Comparison of ENCODE assay signal across 16 cellular contexts in the genomic region with DNA sequence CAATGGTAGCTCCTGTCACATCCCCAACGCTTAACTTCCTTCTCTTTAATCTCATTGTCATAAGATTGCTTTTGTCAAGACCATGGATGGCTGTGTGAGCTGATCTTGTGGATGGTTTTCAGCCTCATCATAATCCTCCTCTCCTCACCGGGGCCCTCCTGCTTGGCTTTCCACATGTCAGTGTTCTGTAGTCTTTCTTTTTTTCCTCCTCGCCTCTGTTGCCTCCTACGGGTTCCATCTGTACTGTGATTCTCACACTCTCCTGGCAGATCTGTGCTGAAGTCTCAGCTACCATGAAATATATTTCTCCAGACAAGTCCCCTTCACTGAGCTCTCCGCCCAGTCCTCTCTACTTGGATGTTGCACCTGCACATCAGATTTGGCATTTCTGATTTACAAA. TPM values are rescaled to one million over a fixed set of nuclear protein-coding genes. Genes with fewer than 3 reads are reported as not detected.
A peak's percentile ranks its signal among the peaks of the same experiment; 100 is the strongest.
DNase-seq lines count a peak whose midpoint lies in the region; ATAC-seq lines count a peak whose summit lies in the region.
"Had no signal": no experiment of that assay in that cellular context is flagged by ENCODE, and none has a peak within 500 bp of the region (broad histone marks: within the 10 kb centered on the region; RNA-seq: fewer than 3 reads in every experiment).

No MANE protein-coding gene starts in this region.

- no peak for ATAC-seq in activated T-cell treated with anti-CD3 and anti-CD28 coated beads, Interleukin-2, amount 50 U/mL, for 72 hours (replicated peaks in 1 of 2)
- ATAC-seq in stimulated activated effector memory CD8-positive, alpha-beta T cell treated with anti-CD3 and anti-CD28 coated beads, Interleukin-12 subunit alpha, Interleukin-12 subunit beta, amount 100 ng/mL, for 72 hours, result no peak
- ATAC-seq in HG02642 (IDR thresholded peaks at IDR 0.05; ENCODE audit: poor library complexity, unreplicated experiment), result no peak
- no peak for ATAC-seq in HG03108 (IDR thresholded peaks at IDR 0.05; ENCODE audit: unreplicated experiment)
- ATAC-seq: A549, HepG2 had no signal

- H3K27ac Mint-ChIP-seq in activated T-cell treated with anti-CD3 and anti-CD28 coated beads, Interleukin-2, amount 50 U/mL, for 72 hours, result peak overlapping the region; percentile 47
- H3K27ac Mint-ChIP-seq in stimulated activated effector memory CD8-positive, alpha-beta T cell treated with anti-CD3 and anti-CD28 coated beads, Interleukin-12 subunit alpha, Interleukin-12 subunit beta, amount 100 ng/mL, for 72 hours, result peak overlapping the region; percentile 54

- no peaks in the 10 kb centered on the region for H3K9me3 Mint-ChIP-seq in activated T-cell treated with anti-CD3 and anti-CD28 coated beads, Interleukin-2, amount 50 U/mL, for 72 hours
- no peaks in the 10 kb centered on the region for H3K9me3 Mint-ChIP-seq in stimulated activated effector memory CD8-positive, alpha-beta T cell treated with anti-CD3 and anti-CD28 coated beads, Interleukin-12 subunit alpha, Interleukin-12 subunit beta, amount 100 ng/mL, for 72 hours
- H3K9me3 Mint-ChIP-seq: CD4-positive, alpha-beta memory T cell had no signal

- H3K4me1 Mint-ChIP-seq in activated T-cell treated with anti-CD3 and anti-CD28 coated beads, Interleukin-2, amount 50 U/mL, for 72 hours (ENCODE audit: low read depth), result peaks cover 37% of the 10 kb centered on the region
- H3K4me1 Mint-ChIP-seq in stimulated activated effector memory CD8-positive, alpha-beta T cell treated with anti-CD3 and anti-CD28 coated beads, Interleukin-12 subunit alpha, Interleukin-12 subunit beta, amount 100 ng/mL, for 72 hours, result peaks cover 54% of the 10 kb centered on the region

- DNase-seq in activated T-cell treated with anti-CD3 and anti-CD28 coated beads, Interleukin-2, amount 50 U/mL, for 72 hours, result no peak
- no peak for DNase-seq in activated T-cell treated with anti-CD3 and anti-CD28 coated beads, Interleukin-2, amount 50 U/mL, for 1 hour
- peak; percentile 9 for DNase-seq in NCI-H82 treated with DMSO at 0.1 percent for 48 hours (lab: John Stamatoyannopoulos, UW; ENCODE audit: unreplicated experiment)
- peak; percentile 46 for DNase-seq in cerebellum (ENCODE audit: low spot score)
- no peak for DNase-seq in stimulated activated effector memory CD8-positive, alpha-beta T cell treated with anti-CD3 and anti-CD28 coated beads, Interleukin-12 subunit alpha, Interleukin-12 subunit beta, amount 100 ng/mL, for 72 hours (ENCODE audit: low spot score in 2 of 2)
- DNase-seq in substantia nigra (lab: John Stamatoyannopoulos, UW), result no peak
- DNase-seq: CD4-positive, alpha-beta memory T cell; NCI-H1092 treated with DMSO at 0.1 percent for 48 hours; NCI-H187; NCI-H446; PC-9 had no signal

- no peaks in the 10 kb centered on the region for H3K27me3 Mint-ChIP-seq in activated T-cell treated with anti-CD3 and anti-CD28 coated beads, Interleukin-2, amount 50 U/mL, for 72 hours (ENCODE audit: low read depth)
- H3K27me3 Mint-ChIP-seq: CD4-positive, alpha-beta memory T cell had no signal

- no peak overlapping the region for H3K4me3 Mint-ChIP-seq in activated T-cell treated with anti-CD3 and anti-CD28 coated beads, Interleukin-2, amount 50 U/mL, for 72 hours
- no peak overlapping the region for H3K4me3 Mint-ChIP-seq in stimulated activated effector memory CD8-positive, alpha-beta T cell treated with anti-CD3 and anti-CD28 coated beads, Interleukin-12 subunit alpha, Interleukin-12 subunit beta, amount 100 ng/mL, for 72 hours

- H3K36me3 Mint-ChIP-seq in activated T-cell treated with anti-CD3 and anti-CD28 coated beads, Interleukin-2, amount 50 U/mL, for 72 hours (ENCODE audit: insufficient read depth in 2 of 2), result peaks cover 20 to 38% of the 10 kb centered on the region in 2 donors
- peaks cover 64% of the 10 kb centered on the region for H3K36me3 Mint-ChIP-seq in stimulated activated effector memory CD8-positive, alpha-beta T cell treated with anti-CD3 and anti-CD28 coated beads, Interleukin-12 subunit alpha, Interleukin-12 subunit beta, amount 100 ng/mL, for 72 hours

- H3K27ac ChIP-seq in substantia nigra (ENCODE audit: low read depth, low read length, poor library complexity, severe bottlenecking), result no peak overlapping the region
- H3K27ac ChIP-seq: A549, KMS-11, PC-9 had no signal

RNA-seq across cellular contexts. Expression of a gene that starts 34.9 kb away (rescaled TPM):
- 10 to 100 TPM; 34.8 to 36.7 TPM for total RNA-seq in activated T-cell treated with anti-CD3 and anti-CD28 coated beads, Interleukin-2, amount 50 U/mL, for 72 hours
- 24.7 TPM for total RNA-seq in cerebellum

RNA-seq across cellular contexts. Expression of a gene that starts 36.8 kb away (rescaled TPM):
- total RNA-seq in activated T-cell treated with anti-CD3 and anti-CD28 coated beads, Interleukin-2, amount 50 U/mL, for 72 hours, result 100 to 1,000 TPM; 127 to 135 TPM
- 72.9 TPM for total RNA-seq in cerebellum

Comparison
In these comparisons a context has a peak if more than half of its experiments do, and no peak if none do; other contexts are left out.
1. DNase-seq: peak in NCI-H82 treated with DMSO at 0.1 percent for 48 hours (single experiment) and cerebellum (single experiment); none in activated T-cell treated with anti-CD3 and anti-CD28 coated beads, Interleukin-2, amount 50 U/mL, for 72 hours (0 of 2), activated T-cell treated with anti-CD3 and anti-CD28 coated beads, Interleukin-2, amount 50 U/mL, for 1 hour (single experiment), stimulated activated effector memory CD8-positive, alpha-beta T cell treated with anti-CD3 and anti-CD28 coated beads, Interleukin-12 subunit alpha, Interleukin-12 subunit beta, amount 100 ng/mL, for 72 hours (0 of 2) and substantia nigra (0 of 49).